4 cellular contexts compared by ENCODE assay signal in genomic region chr3:135560847-135561246, GRCh38.
"Had no signal": no experiment of that assay in that cellular context is flagged by ENCODE, and none has a peak within 500 bp of the region (broad histone marks: within the 10 kb centered on the region; RNA-seq: fewer than 3 reads in every experiment).

No MANE protein-coding gene starts in this region.

- H3K9me3 Mint-ChIP-seq: GM23338, H9 had no signal

- H3K27ac Mint-ChIP-seq: GM23338, H9 had no signal

- H3K4me3 ChIP-seq: GM23338 had no signal

- H3K4me3 Mint-ChIP-seq: GM23338, H9 had no signal

- H3K4me1 Mint-ChIP-seq: GM23338 had no signal

- DNase-seq: H9, HCEC 1CT, IMR-90 had no signal
